8 cellular contexts compared by ENCODE assay signal in the genomic region with DNA sequence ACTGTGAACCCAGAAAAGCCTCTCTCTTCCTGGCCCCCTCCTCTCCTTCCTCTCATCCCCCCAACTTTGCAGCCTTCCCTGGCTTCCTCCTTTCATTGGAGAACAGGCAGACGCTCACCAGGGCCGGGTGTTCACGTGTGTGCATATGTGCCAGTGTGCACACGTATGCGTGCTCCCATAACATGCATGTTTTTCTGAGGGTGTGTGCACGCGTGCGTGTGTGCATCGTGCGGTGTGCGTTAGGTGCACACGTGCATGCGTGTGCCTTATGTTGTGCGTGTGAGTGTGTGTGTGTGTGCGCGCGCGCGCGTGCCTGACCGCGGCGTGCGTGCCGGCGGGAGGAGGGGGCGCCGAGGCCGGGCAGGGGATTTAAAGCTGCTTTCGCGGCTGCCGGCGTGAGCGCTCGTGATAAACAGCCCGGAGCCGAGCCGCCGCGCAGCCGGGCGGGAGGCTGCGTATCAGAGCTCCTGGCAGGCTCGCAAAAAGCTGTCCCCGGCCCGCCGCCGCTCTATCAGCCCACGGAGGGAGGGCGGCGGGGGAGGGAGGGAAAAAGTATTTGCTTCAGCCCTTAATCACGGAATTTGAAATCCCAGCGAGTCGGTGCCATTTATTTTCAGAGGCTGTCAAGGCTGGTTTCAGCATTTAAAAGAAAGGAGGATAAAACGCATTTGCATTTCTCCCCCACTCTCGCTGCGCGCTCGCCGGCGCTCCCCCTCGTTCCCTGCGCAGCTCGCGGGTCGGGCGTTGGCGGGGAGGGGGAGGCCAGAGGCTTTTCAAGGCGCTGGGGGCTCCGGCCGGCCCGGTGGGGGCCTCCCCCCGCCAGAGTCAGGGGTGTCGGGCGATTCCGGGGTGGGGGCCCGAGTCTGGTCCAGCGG.
A peak's percentile ranks its signal among the peaks of the same experiment; 100 is the strongest.
DNase-seq lines count a peak whose midpoint lies in the region; ATAC-seq and TF ChIP-seq lines count a peak whose summit lies in the region.

No MANE protein-coding gene starts in this region.

- H3K4me3 Mint-ChIP-seq in activated T-helper 1 cell treated with anti-CD3 and anti-CD28 coated beads, Interleukin-12 subunit alpha, Interleukin-12 subunit beta, Interleukin-2, Interleukin-4 antibody, amounts not matched to agents 30 ng/mL and 10 ng/mL and 1 ng/mL, durations not matched to agents 14 hours and 24 hours and 36 hours = peak overlapping the region; percentile 79
- peak overlapping the region; percentile 76 for H3K4me3 Mint-ChIP-seq in nephron progenitor cell

- peaks cover 60% of the 10 kb centered on the region for H3K27me3 Mint-ChIP-seq in activated T-helper 1 cell treated with anti-CD3 and anti-CD28 coated beads, Interleukin-12 subunit alpha, Interleukin-12 subunit beta, Interleukin-2, Interleukin-4 antibody, amounts not matched to agents 30 ng/mL and 10 ng/mL and 1 ng/mL, durations not matched to agents 14 hours and 24 hours and 36 hours (ENCODE audit: insufficient read depth)
- peaks cover 42% of the 10 kb centered on the region for H3K27me3 Mint-ChIP-seq in nephron progenitor cell (ENCODE audit: low read depth, poor library complexity)

- TF ChIP-seq CTCF in fibroblast of the aortic adventitia (IDR thresholded peaks at IDR 0.05; ENCODE audit: insufficient read depth, low read length) = no peak
- TF ChIP-seq CTCF in nephron progenitor cell (IDR thresholded peaks at IDR 0.05) = no peak

- ATAC-seq in GM21717 (IDR thresholded peaks at IDR 0.05; ENCODE audit: unreplicated experiment) (no peak), HG02759 (IDR thresholded peaks at IDR 0.05; ENCODE audit: unreplicated experiment) (no peak), HG03571 (IDR thresholded peaks at IDR 0.05; ENCODE audit: unreplicated experiment) (no peak)

- no peaks in the 10 kb centered on the region for H3K36me3 Mint-ChIP-seq in activated T-helper 1 cell treated with anti-CD3 and anti-CD28 coated beads, Interleukin-12 subunit alpha, Interleukin-12 subunit beta, Interleukin-2, Interleukin-4 antibody, amounts not matched to agents 30 ng/mL and 10 ng/mL and 1 ng/mL, durations not matched to agents 14 hours and 24 hours and 36 hours (ENCODE audit: low read depth)
- no peaks in the 10 kb centered on the region for H3K36me3 Mint-ChIP-seq in nephron progenitor cell (ENCODE audit: low read depth)

- intact Hi-C loops in activated T-helper 1 cell treated with anti-CD3 and anti-CD28 coated beads, Interleukin-12 subunit alpha, Interleukin-12 subunit beta, Interleukin-2, Interleukin-4 antibody, amounts not matched to agents 30 ng/mL and 10 ng/mL and 1 ng/mL, durations not matched to agents 14 hours and 24 hours and 36 hours (cut with micrococcal nuclease) = no loop called here

- peak overlapping the region; percentile 60 for H3K4me3 ChIP-seq in fibroblast of the aortic adventitia (ENCODE audit: low read depth, low read length)

- H3K4me1 Mint-ChIP-seq in activated T-helper 1 cell treated with anti-CD3 and anti-CD28 coated beads, Interleukin-12 subunit alpha, Interleukin-12 subunit beta, Interleukin-2, Interleukin-4 antibody, amounts not matched to agents 30 ng/mL and 10 ng/mL and 1 ng/mL, durations not matched to agents 14 hours and 24 hours and 36 hours (ENCODE audit: low read depth) = peaks cover 7% of the 10 kb centered on the region
- peaks cover 80% of the 10 kb centered on the region for H3K4me1 Mint-ChIP-seq in nephron progenitor cell

- no peaks in the 10 kb centered on the region for H3K9me3 Mint-ChIP-seq in activated T-helper 1 cell treated with anti-CD3 and anti-CD28 coated beads, Interleukin-12 subunit alpha, Interleukin-12 subunit beta, Interleukin-2, Interleukin-4 antibody, amounts not matched to agents 30 ng/mL and 10 ng/mL and 1 ng/mL, durations not matched to agents 14 hours and 24 hours and 36 hours
- no peaks in the 10 kb centered on the region for H3K9me3 Mint-ChIP-seq in nephron progenitor cell

- peak; percentile 32 for DNase-seq in COLO668 (lab: John Stamatoyannopoulos, UW; ENCODE audit: unreplicated experiment)
- DNase-seq in NCI-H1105 treated with DMSO at 0.1 percent for 48 hours (lab: John Stamatoyannopoulos, UW) = peak; percentile 46
- DNase-seq in activated T-helper 1 cell treated with anti-CD3 and anti-CD28 coated beads, Interleukin-12 subunit alpha, Interleukin-12 subunit beta, Interleukin-2, Interleukin-4 antibody, amounts not matched to agents 30 ng/mL and 10 ng/mL and 1 ng/mL, durations not matched to agents 14 hours and 24 hours and 36 hours (ENCODE audit: low spot score) = no peak
- peak; percentile 78 for DNase-seq in fibroblast of the aortic adventitia (ENCODE audit: low read depth)
- DNase-seq in nephron progenitor cell = peak; percentile 72

- no peak overlapping the region for H3K27ac Mint-ChIP-seq in activated T-helper 1 cell treated with anti-CD3 and anti-CD28 coated beads, Interleukin-12 subunit alpha, Interleukin-12 subunit beta, Interleukin-2, Interleukin-4 antibody, amounts not matched to agents 30 ng/mL and 10 ng/mL and 1 ng/mL, durations not matched to agents 14 hours and 24 hours and 36 hours
- H3K27ac Mint-ChIP-seq in nephron progenitor cell = no peak overlapping the region
